In the genomic region with DNA sequence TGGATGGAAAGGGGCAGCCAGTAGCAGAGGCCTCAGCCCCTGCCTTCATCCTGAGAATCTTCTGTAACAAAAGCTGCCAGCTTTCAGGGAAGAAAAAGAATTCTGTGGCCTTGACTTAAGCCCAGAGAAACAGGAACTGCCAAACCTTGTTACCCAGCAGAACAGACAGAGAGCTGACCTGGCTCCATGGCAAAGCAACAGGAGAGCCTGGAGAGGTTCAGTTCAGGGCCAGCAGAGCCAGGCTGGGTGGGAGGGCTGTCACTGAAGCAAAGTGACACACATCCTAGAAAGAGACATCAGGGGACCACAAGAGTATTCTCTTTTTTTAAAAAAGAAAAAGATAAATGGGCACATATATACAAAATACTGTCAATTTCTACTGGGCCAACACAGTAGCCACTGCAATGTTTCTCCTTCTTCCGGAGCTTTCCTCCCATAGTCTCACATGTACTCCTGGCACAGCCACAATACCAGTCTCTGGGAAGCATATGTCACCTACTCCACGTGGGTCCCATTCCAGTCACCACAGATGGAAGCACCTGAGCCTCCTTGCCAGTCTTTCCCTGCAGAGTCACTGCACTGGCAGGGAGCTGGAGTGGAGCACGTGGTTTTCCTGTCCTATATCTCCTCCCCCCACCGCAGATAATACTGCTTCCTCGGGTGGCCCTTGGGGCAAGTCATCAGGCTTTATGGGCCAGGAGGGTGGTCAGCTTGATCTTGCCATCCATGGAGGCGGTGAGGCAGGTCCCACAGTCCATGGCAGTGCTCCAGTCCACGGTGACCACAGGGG, we compare ENCODE assay signal across 15 cellular contexts. TPM values are rescaled to one million over a fixed set of nuclear protein-coding genes. Genes with fewer than 3 reads are reported as not detected.
"Had no signal": no experiment of that assay in that cellular context is flagged by ENCODE, and none has a peak within 500 bp of the region (broad histone marks: within the 10 kb centered on the region; RNA-seq: fewer than 3 reads in every experiment).

No MANE protein-coding gene starts in this region.

- H3K27me3 Mint-ChIP-seq: activated naive CD4-positive, alpha-beta T cell treated with anti-CD3 and anti-CD28 coated beads, Interleukin-2, amount 50 U/mL, for 24 hours; naive B cell; type B pancreatic cell had no signal

- H3K4me3 ChIP-seq: suprapubic skin had no signal

- H3K27ac Mint-ChIP-seq: activated naive CD4-positive, alpha-beta T cell treated with anti-CD3 and anti-CD28 coated beads, Interleukin-2, amount 50 U/mL, for 24 hours; type B pancreatic cell; WTC11 had no signal

- H3K4me1 Mint-ChIP-seq: activated naive CD4-positive, alpha-beta T cell treated with anti-CD3 and anti-CD28 coated beads, Interleukin-2, amount 50 U/mL, for 24 hours; WTC11 had no signal

- ATAC-seq: esophagus mucosa, SK-N-SH treated with all-trans-retinoic acid at 6 μM for 48 hours, WTC11 had no signal

- DNase-seq: hippocampal formation; midbrain; naive B cell; stimulated activated naive CD4-positive, alpha-beta T cell treated with Interleukin-2 at 50 U/mL for 16 hours had no signal

- H3K4me3 Mint-ChIP-seq: activated naive CD4-positive, alpha-beta T cell treated with anti-CD3 and anti-CD28 coated beads, Interleukin-2, amount 50 U/mL, for 24 hours; brain; type B pancreatic cell; WTC11 had no signal

RNA-seq across cellular contexts. Expression of a gene that starts 37.8 kb away (rescaled TPM):
- total RNA-seq: chondrocyte, WTC11 had no signal

RNA-seq across cellular contexts. Expression of a gene that starts 48.0 kb away (rescaled TPM):
- total RNA-seq: chondrocyte; dermis microvascular lymphatic vessel endothelial cell; esophagus mucosa; glomerular endothelial cell; T-helper 1 cell treated with Interleukin-12 subunit alpha and Interleukin-12 subunit beta and Interleukin-4 antibody, amounts not matched to agents 30 ng/mL and 1 ng/mL, for 36 hours; WTC11 had no signal
